Comparison of ENCODE assay signal across 19 cellular contexts in the genomic region with DNA sequence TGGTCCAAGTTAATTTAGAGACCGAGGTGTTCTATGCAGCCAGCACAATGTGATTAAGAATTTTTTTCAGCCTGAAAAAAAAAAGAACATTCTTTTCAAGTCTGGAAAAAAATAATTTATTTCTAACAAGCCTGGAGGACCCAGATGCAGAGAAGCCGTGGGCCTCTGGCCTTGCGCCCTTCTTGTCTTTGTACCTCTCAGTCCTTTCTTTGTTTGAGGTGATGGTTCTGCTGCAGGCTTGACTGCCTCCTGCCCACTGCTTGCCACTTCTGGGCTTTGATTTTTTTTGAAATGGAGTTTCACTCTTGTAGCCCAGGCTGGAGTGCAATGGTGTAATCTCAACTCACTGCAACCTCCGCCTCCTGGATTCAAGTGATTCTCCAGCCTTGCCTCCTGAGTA.
"Had no signal": no experiment of that assay in that cellular context is flagged by ENCODE, and none has a peak within 500 bp of the region (broad histone marks: within the 10 kb centered on the region; RNA-seq: fewer than 3 reads in every experiment).

No MANE protein-coding gene starts in this region.

- H3K9me3 ChIP-seq: sigmoid colon, spleen, upper lobe of right lung had no signal

- DNase-seq: activated CD4-positive, alpha-beta T cell treated with anti-CD3 and anti-CD28 coated beads for 1 hour; activated CD4-positive, alpha-beta T cell treated with anti-CD3 and anti-CD28 coated beads, Interleukin-2, amount 50 U/mL, for 4 hours; activated naive CD4-positive, alpha-beta T cell treated with Interleukin-2 at 50 U/mL for 16 hours; activated naive CD8-positive, alpha-beta T cell treated with anti-CD3 and anti-CD28 coated beads, Interleukin-2, amount 50 U/mL, for 24 hours; activated T-cell treated with anti-CD3 and anti-CD28 coated beads for 4 hours; effector memory CD4-positive, alpha-beta T cell; head of caudate nucleus; kidney glomerular epithelial cell; left ventricle myocardium superior; naive thymus-derived CD8-positive, alpha-beta T cell; sigmoid colon; spleen; stimulated activated naive CD8-positive, alpha-beta T cell treated with anti-CD3 and anti-CD28 coated beads, Interleukin-15, amount 100 ng/mL, for 72 hours; T-helper 1 cell; upper lobe of right lung had no signal

- H3K36me3 Mint-ChIP-seq: memory B cell; naive thymus-derived CD8-positive, alpha-beta T cell had no signal

- H3K27ac Mint-ChIP-seq: activated naive CD8-positive, alpha-beta T cell treated with anti-CD3 and anti-CD28 coated beads, Interleukin-2, amount 50 U/mL, for 24 hours; activated T-helper 17 cell treated with anti-CD3 and anti-CD28 coated beads, Interleukin-2, amount 50 U/mL, for 72 hours had no signal

- ATAC-seq: activated naive CD8-positive, alpha-beta T cell treated with anti-CD3 and anti-CD28 coated beads, Interleukin-2, amount 50 U/mL, for 24 hours; activated T-helper 17 cell treated with anti-CD3 and anti-CD28 coated beads, Interleukin-2, amount 50 U/mL, for 72 hours; left ventricle myocardium superior; naive thymus-derived CD8-positive, alpha-beta T cell; stimulated activated naive CD8-positive, alpha-beta T cell treated with anti-CD3 and anti-CD28 coated beads, Interleukin-15, amount 100 ng/mL, for 72 hours; upper lobe of right lung had no signal

- H3K4me3 Mint-ChIP-seq: activated naive CD8-positive, alpha-beta T cell treated with anti-CD3 and anti-CD28 coated beads, Interleukin-2, amount 50 U/mL, for 24 hours; activated T-helper 17 cell treated with anti-CD3 and anti-CD28 coated beads, Interleukin-2, amount 50 U/mL, for 72 hours; memory B cell; naive thymus-derived CD8-positive, alpha-beta T cell; stimulated activated naive CD8-positive, alpha-beta T cell treated with anti-CD3 and anti-CD28 coated beads, Interleukin-15, amount 100 ng/mL, for 72 hours had no signal

- H3K4me3 ChIP-seq: sigmoid colon, spleen, upper lobe of right lung had no signal

- FAIRE-seq: frontal cortex had no signal

- H3K36me3 ChIP-seq: sigmoid colon, spleen, upper lobe of right lung had no signal

- H3K9me3 Mint-ChIP-seq: activated naive CD8-positive, alpha-beta T cell treated with anti-CD3 and anti-CD28 coated beads, Interleukin-2, amount 50 U/mL, for 24 hours; activated T-helper 17 cell treated with anti-CD3 and anti-CD28 coated beads, Interleukin-2, amount 50 U/mL, for 72 hours; memory B cell; naive thymus-derived CD8-positive, alpha-beta T cell; stimulated activated naive CD8-positive, alpha-beta T cell treated with anti-CD3 and anti-CD28 coated beads, Interleukin-15, amount 100 ng/mL, for 72 hours had no signal

- H3K27me3 Mint-ChIP-seq: activated naive CD8-positive, alpha-beta T cell treated with anti-CD3 and anti-CD28 coated beads, Interleukin-2, amount 50 U/mL, for 24 hours; activated T-helper 17 cell treated with anti-CD3 and anti-CD28 coated beads, Interleukin-2, amount 50 U/mL, for 72 hours; memory B cell; naive thymus-derived CD8-positive, alpha-beta T cell; stimulated activated naive CD8-positive, alpha-beta T cell treated with anti-CD3 and anti-CD28 coated beads, Interleukin-15, amount 100 ng/mL, for 72 hours had no signal

- H3K27ac ChIP-seq: upper lobe of right lung, VCaP had no signal

- H3K27me3 ChIP-seq: sigmoid colon, spleen, upper lobe of right lung had no signal
